In genomic region chr2:108613261-108614042, GRCh38 we compare ENCODE assay signal across 9 cellular contexts.
A peak's percentile ranks its signal among the peaks of the same experiment; 100 is the strongest.
DNase-seq lines count a peak whose midpoint lies in the region; ATAC-seq lines count a peak whose summit lies in the region.
"Had no signal": no experiment of that assay in that cellular context is flagged by ENCODE, and none has a peak within 500 bp of the region (broad histone marks: within the 10 kb centered on the region; RNA-seq: fewer than 3 reads in every experiment).

No MANE protein-coding gene starts in this region.

- ATAC-seq in CD4-positive, CD25-positive, alpha-beta regulatory T cell (ENCODE audit: low read depth in 2 of 2): no peak
- ATAC-seq in naive thymus-derived CD8-positive, alpha-beta T cell: no peak
- ATAC-seq in HG03280 (IDR thresholded peaks at IDR 0.05; ENCODE audit: unreplicated experiment): no peak

- H3K9me3 ChIP-seq in CD4-positive, CD25-positive, alpha-beta regulatory T cell (ENCODE audit: control insufficient read depth in 2 of 2, low read length in 2 of 2): no peaks in the 10 kb centered on the region
- H3K9me3 ChIP-seq in effector memory CD4-positive, alpha-beta T cell (ENCODE audit: control insufficient read depth, low read length): no peaks in the 10 kb centered on the region

- no peak for DNase-seq in CD4-positive, CD25-positive, alpha-beta regulatory T cell
- DNase-seq in M059J (ENCODE audit: low read depth) (peak; percentile 31), AG08395 (ENCODE audit: low spot score) (no peak)
- DNase-seq in effector memory CD4-positive, alpha-beta T cell: no peak
- DNase-seq in naive thymus-derived CD8-positive, alpha-beta T cell: no peak
- DNase-seq in effector CD4-positive, alpha-beta T cell: no peak
- no peak for DNase-seq in stimulated activated naive CD4-positive, alpha-beta T cell treated with Interleukin-2 at 50 U/mL for 16 hours (lab: John Stamatoyannopoulos, UW)
- DNase-seq: islet precursor cell had no signal

- no peaks in the 10 kb centered on the region for H3K27me3 Mint-ChIP-seq in CD4-positive, CD25-positive, alpha-beta regulatory T cell
- no peaks in the 10 kb centered on the region for H3K27me3 Mint-ChIP-seq in naive thymus-derived CD8-positive, alpha-beta T cell

- no peaks in the 10 kb centered on the region for H3K9me3 Mint-ChIP-seq in CD4-positive, CD25-positive, alpha-beta regulatory T cell
- H3K9me3 Mint-ChIP-seq in naive thymus-derived CD8-positive, alpha-beta T cell: no peaks in the 10 kb centered on the region

- H3K4me1 Mint-ChIP-seq in CD4-positive, CD25-positive, alpha-beta regulatory T cell: peaks cover 29 to 91% (median 75%) of the 10 kb centered on the region in 4 donors
- peaks cover 29 to 75% (median 45%) of the 10 kb centered on the region in 4 donors for H3K4me1 Mint-ChIP-seq in naive thymus-derived CD8-positive, alpha-beta T cell

- H3K27ac Mint-ChIP-seq in CD4-positive, CD25-positive, alpha-beta regulatory T cell: peak overlapping the region; percentile 85 to 95 (median 93)
- H3K27ac Mint-ChIP-seq in naive thymus-derived CD8-positive, alpha-beta T cell: peak overlapping the region in 8 of 10 donors; percentile 7 to 78 (median 67)

- peak overlapping the region; percentile 31 to 76 (median 69) for H3K4me3 Mint-ChIP-seq in CD4-positive, CD25-positive, alpha-beta regulatory T cell
- peak overlapping the region in 1 of 10 donors; percentile 6 for H3K4me3 Mint-ChIP-seq in naive thymus-derived CD8-positive, alpha-beta T cell

- H3K27me3 ChIP-seq in CD4-positive, CD25-positive, alpha-beta regulatory T cell (ENCODE audit: control insufficient read depth, insufficient read depth, low read length): no peaks in the 10 kb centered on the region
- no peaks in the 10 kb centered on the region for H3K27me3 ChIP-seq in effector memory CD4-positive, alpha-beta T cell (replicated peaks; ENCODE audit: control insufficient read depth, insufficient read depth, low read length, poor library complexity, severe bottlenecking)

- H3K4me3 ChIP-seq in CD4-positive, CD25-positive, alpha-beta regulatory T cell (ENCODE audit: low read depth, low read length): peak overlapping the region; percentile 83
- H3K4me3 ChIP-seq in effector memory CD4-positive, alpha-beta T cell (ENCODE audit: insufficient read depth, low read depth, low read length, poor library complexity, severe bottlenecking): no peak overlapping the region

- POLR2A ChIA-PET in naive thymus-derived CD8-positive, alpha-beta T cell (lab: Charles Lee): no interaction called here

- no peaks in the 10 kb centered on the region for H3K36me3 Mint-ChIP-seq in CD4-positive, CD25-positive, alpha-beta regulatory T cell
- H3K36me3 Mint-ChIP-seq in naive thymus-derived CD8-positive, alpha-beta T cell: no peaks in the 10 kb centered on the region

- H3K4me1 ChIP-seq in CD4-positive, CD25-positive, alpha-beta regulatory T cell (ENCODE audit: control insufficient read depth, insufficient read depth, low read length, poor library complexity, severe bottlenecking): peaks cover 93% of the 10 kb centered on the region
- H3K4me1 ChIP-seq in effector memory CD4-positive, alpha-beta T cell (ENCODE audit: control insufficient read depth, insufficient read depth, low read length, poor library complexity, severe bottlenecking): peaks cover 62% of the 10 kb centered on the region

- H3K27ac ChIP-seq in CD4-positive, CD25-positive, alpha-beta regulatory T cell (ENCODE audit: insufficient read depth, low read length, poor library complexity, severe bottlenecking): peak overlapping the region; percentile 70
- H3K27ac ChIP-seq in effector memory CD4-positive, alpha-beta T cell (ENCODE audit: insufficient read depth, low read length, poor library complexity, severe bottlenecking): peak overlapping the region; percentile 69

- H3K36me3 ChIP-seq in CD4-positive, CD25-positive, alpha-beta regulatory T cell (ENCODE audit: control insufficient read depth, insufficient read depth, low read length): no peaks in the 10 kb centered on the region
- no peaks in the 10 kb centered on the region for H3K36me3 ChIP-seq in effector memory CD4-positive, alpha-beta T cell (ENCODE audit: control insufficient read depth, insufficient read depth, low read length)
